1 cellular context compared by ENCODE assay signal in the genomic region with DNA sequence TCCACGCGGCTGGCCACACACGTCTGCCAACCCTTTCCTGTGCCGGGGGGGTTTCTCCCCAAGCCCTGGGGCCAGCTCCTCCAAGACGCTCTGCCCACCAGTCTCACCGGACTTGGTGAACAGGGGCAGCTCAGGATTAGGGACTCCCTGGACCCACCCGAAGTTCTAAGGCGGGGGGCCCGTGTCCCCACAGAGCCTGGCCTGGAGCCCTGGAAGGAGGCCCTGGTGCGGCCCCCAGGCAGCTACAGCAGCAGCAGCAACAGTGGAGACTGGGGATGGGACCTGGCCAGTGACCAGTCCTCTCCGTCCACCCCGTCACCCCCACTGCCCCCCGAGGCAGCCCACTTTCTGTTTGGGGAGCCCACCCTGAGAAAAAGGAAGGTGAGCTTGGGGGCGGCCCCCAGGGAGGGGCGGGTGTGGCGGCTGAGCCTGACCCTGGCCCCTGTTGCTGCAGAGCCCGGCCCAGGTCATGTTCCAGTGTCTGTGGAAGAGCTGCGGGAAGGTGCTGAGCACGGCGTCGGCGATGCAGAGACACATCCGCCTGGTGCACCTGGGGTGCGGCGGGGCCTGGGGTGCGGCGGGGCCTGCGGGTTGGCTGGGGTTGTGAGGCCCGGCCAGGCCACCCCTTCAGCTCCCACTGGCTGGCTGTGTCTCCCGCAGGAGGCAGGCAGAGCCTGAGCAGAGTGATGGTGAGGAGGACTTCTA.
TF ChIP-seq lines count a peak whose summit lies in the region.

No MANE protein-coding gene starts in this region.

TF ChIP-seq in GM12878, 131 proteins besides CTCF, POLR2A, EP300 and RAD21:
- TF ChIP-seq SRF (IDR thresholded peaks at IDR 0.05; ENCODE audit: low read depth in 2 of 2, low read length in 2 of 2) = no peak
- TF ChIP-seq RCOR1 (conservative IDR thresholded peaks at IDR 0.05; ENCODE audit: low read depth, low read length) = no peak
- no peak for TF ChIP-seq SMAD1 (IDR thresholded peaks at IDR 0.05; ENCODE audit: low read depth, partially characterized antibody)
- TF ChIP-seq, protein P1, sequence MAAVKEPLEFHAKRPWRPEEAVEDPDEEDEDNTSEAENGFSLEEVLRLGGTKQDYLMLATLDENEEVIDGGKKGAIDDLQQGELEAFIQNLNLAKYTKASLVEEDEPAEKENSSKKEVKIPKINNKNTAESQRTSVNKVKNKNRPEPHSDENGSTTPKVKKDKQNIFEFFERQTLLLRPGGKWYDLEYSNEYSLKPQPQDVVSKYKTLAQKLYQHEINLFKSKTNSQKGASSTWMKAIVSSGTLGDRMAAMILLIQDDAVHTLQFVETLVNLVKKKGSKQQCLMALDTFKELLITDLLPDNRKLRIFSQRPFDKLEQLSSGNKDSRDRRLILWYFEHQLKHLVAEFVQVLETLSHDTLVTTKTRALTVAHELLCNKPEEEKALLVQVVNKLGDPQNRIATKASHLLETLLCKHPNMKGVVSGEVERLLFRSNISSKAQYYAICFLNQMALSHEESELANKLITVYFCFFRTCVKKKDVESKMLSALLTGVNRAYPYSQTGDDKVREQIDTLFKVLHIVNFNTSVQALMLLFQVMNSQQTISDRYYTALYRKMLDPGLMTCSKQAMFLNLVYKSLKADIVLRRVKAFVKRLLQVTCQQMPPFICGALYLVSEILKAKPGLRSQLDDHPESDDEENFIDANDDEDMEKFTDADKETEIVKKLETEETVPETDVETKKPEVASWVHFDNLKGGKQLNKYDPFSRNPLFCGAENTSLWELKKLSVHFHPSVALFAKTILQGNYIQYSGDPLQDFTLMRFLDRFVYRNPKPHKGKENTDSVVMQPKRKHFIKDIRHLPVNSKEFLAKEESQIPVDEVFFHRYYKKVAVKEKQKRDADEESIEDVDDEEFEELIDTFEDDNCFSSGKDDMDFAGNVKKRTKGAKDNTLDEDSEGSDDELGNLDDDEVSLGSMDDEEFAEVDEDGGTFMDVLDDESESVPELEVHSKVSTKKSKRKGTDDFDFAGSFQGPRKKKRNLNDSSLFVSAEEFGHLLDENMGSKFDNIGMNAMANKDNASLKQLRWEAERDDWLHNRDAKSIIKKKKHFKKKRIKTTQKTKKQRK (IDR thresholded peaks at IDR 0.05; ENCODE audit: low read depth, low read length) = no peak
- no peak for TF ChIP-seq SMC3 (IDR thresholded peaks at IDR 0.05; ENCODE audit: borderline replicate concordance, low read length)
- no peak for TF ChIP-seq IKZF2 (IDR thresholded peaks at IDR 0.05)
- TF ChIP-seq ZNF622 (IDR thresholded peaks at IDR 0.05) = no peak
- no peak for TF ChIP-seq RELA (IDR thresholded peaks at IDR 0.05; ENCODE audit: borderline replicate concordance, partially characterized antibody)
